Comparison of ENCODE assay signal across 9 cellular contexts in the genomic region with DNA sequence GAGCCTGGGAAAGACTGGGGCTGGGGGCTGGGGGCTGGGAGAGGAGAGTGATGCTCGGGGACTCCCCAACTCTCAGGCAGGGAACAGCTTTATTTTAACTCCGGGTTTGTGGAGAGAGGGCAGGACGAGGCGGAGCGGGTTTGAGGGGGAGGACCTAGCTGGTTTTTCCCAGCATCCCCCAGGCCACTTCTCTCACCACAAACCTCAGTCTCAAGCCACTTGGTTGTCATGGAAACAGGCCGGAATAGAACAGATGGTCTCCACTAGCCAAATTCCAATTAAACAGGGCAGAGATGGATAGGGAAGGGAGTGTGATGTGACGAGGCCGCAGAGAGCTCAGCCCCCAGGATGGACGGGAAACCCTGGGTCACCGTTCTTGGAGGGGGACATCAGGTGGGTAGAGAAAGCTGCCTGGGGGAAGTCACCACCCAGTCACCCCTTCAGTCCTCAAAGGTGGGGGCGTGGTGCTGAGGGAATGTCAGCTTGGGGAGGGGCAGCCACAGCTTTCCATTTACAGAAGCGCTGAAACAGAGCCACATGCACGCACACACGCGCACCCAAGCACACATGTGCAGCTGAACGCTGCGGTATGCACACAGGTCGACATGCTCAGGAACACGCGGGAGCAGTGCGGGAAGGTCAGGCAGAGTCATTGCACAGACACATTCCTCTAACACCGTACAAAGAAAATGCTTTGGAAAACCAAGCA. TPM values are rescaled to one million over a fixed set of nuclear protein-coding genes. Genes with fewer than 3 reads are reported as not detected.
A peak's percentile ranks its signal among the peaks of the same experiment; 100 is the strongest.
DNase-seq lines count a peak whose midpoint lies in the region; ATAC-seq and TF ChIP-seq lines count a peak whose summit lies in the region.
"Had no signal": no experiment of that assay in that cellular context is flagged by ENCODE, and none has a peak within 500 bp of the region (broad histone marks: within the 10 kb centered on the region; RNA-seq: fewer than 3 reads in every experiment).

No MANE protein-coding gene starts in this region.

- H3K9me3 ChIP-seq in left lung = no peaks in the 10 kb centered on the region

- TF ChIP-seq CTCF in CD14-positive monocyte (IDR thresholded peaks at IDR 0.05) = no peak
- no peak for TF ChIP-seq CTCF in left lung (IDR thresholded peaks at IDR 0.05)

- intact Hi-C loops in CD14-positive monocyte (cut with micrococcal nuclease) (no loop called here), left lung (cut with DNase I) (no loop called here)

- no peaks in the 10 kb centered on the region for H3K27me3 ChIP-seq in left lung

- H3K36me3 Mint-ChIP-seq in CD14-positive monocyte = peaks cover 7 to 11% of the 10 kb centered on the region in 2 donors

- peak overlapping the region in 3 of 7 donors; percentile 6 to 16 (median 16) for H3K27ac Mint-ChIP-seq in CD14-positive monocyte

- DNase-seq in CD14-positive monocyte (ENCODE audit: low spot score) (no peak), M059J (ENCODE audit: low read depth) (peak; percentile 49), left lung (no peak), SIG-M5 treated with dmso at 0.1 percent for 504 hours (lab: John Stamatoyannopoulos, UW; ENCODE audit: unreplicated experiment) (no peak), medulla oblongata (ENCODE audit: extremely low spot score) (no peak), COR-L47 (lab: John Stamatoyannopoulos, UW) (no peak)

- peaks cover 0 to 25% of the 10 kb centered on the region in 2 donors for H3K4me1 ChIP-seq in left lung

- H3K27me3 Mint-ChIP-seq in CD14-positive monocyte (ENCODE audit: low read depth in 3 of 3) = peaks cover 0 to 6% (median 1%) of the 10 kb centered on the region in 3 donors

- H3K36me3 ChIP-seq in left lung = no peaks in the 10 kb centered on the region

- H3K4me3 Mint-ChIP-seq in CD14-positive monocyte = peak overlapping the region; percentile 39 to 67

- no peak overlapping the region for H3K4me3 ChIP-seq in left lung
- H3K4me3 ChIP-seq: coronary artery had no signal

- peaks cover 65% of the 10 kb centered on the region for H3K4me1 Mint-ChIP-seq in CD14-positive monocyte

- H3K9me3 Mint-ChIP-seq in CD14-positive monocyte = peaks cover 0 to 6% (median 0%) of the 10 kb centered on the region in 7 donors

- ATAC-seq in left lung (peak; percentile 55), GM18498 (IDR thresholded peaks at IDR 0.05; ENCODE audit: unreplicated experiment) (no peak)

- H3K27ac ChIP-seq in angular gyrus (ENCODE audit: low read depth, low read length) = peak overlapping the region; percentile 56
- H3K27ac ChIP-seq in left lung = no peak overlapping the region
- H3K27ac ChIP-seq: coronary artery had no signal

RNA-seq across cellular contexts. Expression of a gene that starts 19.2 kb away (rescaled TPM):
- under 1 TPM; 0.53 to 0.85 TPM for polyA plus RNA-seq in CD14-positive monocyte
- 1.7 and 2.3 TPM in 2 replicates for total RNA-seq in M059J (2014; rRNA removed; shearing (Covaris generic))
- total RNA-seq in left lung = 10 to 100 TPM; 13.0 to 13.8 TPM
